Comparison of ENCODE assay signal across 1 cellular context in genomic region chr17:50841949-50842354, GRCh38.
TF ChIP-seq lines count a peak whose summit lies in the region.

No MANE protein-coding gene starts in this region.

TF ChIP-seq in HepG2, 621 proteins besides CTCF, POLR2A, EP300 and RAD21 (continued from another document and continues in another):
- no peak for TF ChIP-seq HNF1A (IDR thresholded peaks at IDR 0.05; ENCODE audit: low read depth)
- TF ChIP-seq HNF1A (CRISPR knock-in tag; IDR thresholded peaks at IDR 0.05; ENCODE audit: borderline replicate concordance) = no peak
- TF ChIP-seq ELF3 (CRISPR knock-in tag; IDR thresholded peaks at IDR 0.05) = 0 out of 2 replicates have a peak, but pooled peaks have one; percentile 33
- no peak for TF ChIP-seq KAT8 (CRISPR knock-in tag; IDR thresholded peaks at IDR 0.05)
- no peak for TF ChIP-seq ZNF260 (CRISPR knock-in tag; IDR thresholded peaks at IDR 0.05; ENCODE audit: borderline replicate concordance, low read depth)
- TF ChIP-seq HNF1B (CRISPR knock-in tag; IDR thresholded peaks at IDR 0.05) = no peak
- TF ChIP-seq ZNF790 (CRISPR knock-in tag; IDR thresholded peaks at IDR 0.05; ENCODE audit: borderline replicate concordance) = no peak
- TF ChIP-seq FOXA1 (IDR thresholded peaks at IDR 0.05) = no peak
- no peak for TF ChIP-seq FOXA1 (CRISPR knock-in tag; IDR thresholded peaks at IDR 0.05)
- no peak for TF ChIP-seq ZNF18 (CRISPR knock-in tag; IDR thresholded peaks at IDR 0.05; ENCODE audit: insufficient replicate concordance)
- TF ChIP-seq STAG1 (CRISPR knock-in tag; IDR thresholded peaks at IDR 0.05) = peak; percentile 92
- no peak for TF ChIP-seq SP5 (CRISPR knock-in tag; IDR thresholded peaks at IDR 0.05; ENCODE audit: borderline replicate concordance, low read depth)
- TF ChIP-seq RXRB (CRISPR knock-in tag; IDR thresholded peaks at IDR 0.05; ENCODE audit: borderline replicate concordance) = no peak
- TF ChIP-seq SKIL (CRISPR knock-in tag; IDR thresholded peaks at IDR 0.05; ENCODE audit: borderline replicate concordance) = no peak
- no peak for TF ChIP-seq HNF4G (IDR thresholded peaks at IDR 0.05; ENCODE audit: borderline replicate concordance, low read depth, low read length)
- TF ChIP-seq HNF4G (CRISPR knock-in tag; IDR thresholded peaks at IDR 0.05; ENCODE audit: borderline replicate concordance, low read depth) = no peak
- peak; percentile 45; the same call in 1 of the 2 replicates for TF ChIP-seq PATZ1 (CRISPR knock-in tag; IDR thresholded peaks at IDR 0.05)
- peak; percentile 54; the same call in 1 of the 2 replicates for TF ChIP-seq KDM2A (CRISPR knock-in tag; IDR thresholded peaks at IDR 0.05; ENCODE audit: borderline replicate concordance, low read depth)
- TF ChIP-seq SMC3 (IDR thresholded peaks at IDR 0.05; ENCODE audit: low read length) = peak; percentile 96
- no peak for TF ChIP-seq ZNF180 (CRISPR knock-in tag; IDR thresholded peaks at IDR 0.05; ENCODE audit: borderline replicate concordance, low read depth)
- no peak for TF ChIP-seq ZFP37 (CRISPR knock-in tag; IDR thresholded peaks at IDR 0.05; ENCODE audit: borderline replicate concordance)
- TF ChIP-seq JUNB (CRISPR knock-in tag; IDR thresholded peaks at IDR 0.05; ENCODE audit: borderline replicate concordance) = no peak
- no peak for TF ChIP-seq ZBTB42 (CRISPR knock-in tag; IDR thresholded peaks at IDR 0.05)
- no peak for TF ChIP-seq ZNF354B (CRISPR knock-in tag; IDR thresholded peaks at IDR 0.05)
- no peak for TF ChIP-seq IKZF4 (CRISPR knock-in tag; IDR thresholded peaks at IDR 0.05; ENCODE audit: borderline replicate concordance, low read depth, not compliant biosample characterization)
- TF ChIP-seq HDAC2 (CRISPR knock-in tag; IDR thresholded peaks at IDR 0.05) = no peak
- no peak for TF ChIP-seq TFE3 (CRISPR knock-in tag; IDR thresholded peaks at IDR 0.05)
- TF ChIP-seq PLRG1 (conservative IDR thresholded peaks at IDR 0.05) = no peak
- TF ChIP-seq TRIM24 (CRISPR knock-in tag; IDR thresholded peaks at IDR 0.05) = no peak
- TF ChIP-seq GABPB1 (CRISPR knock-in tag; IDR thresholded peaks at IDR 0.05) = 0 out of 2 replicates have a peak, but pooled peaks have one; percentile 14
- TF ChIP-seq ZNF24 (IDR thresholded peaks at IDR 0.05) = no peak
- TF ChIP-seq TERF1 (CRISPR knock-in tag; IDR thresholded peaks at IDR 0.05) = no peak
- TF ChIP-seq CC2D1A (CRISPR knock-in tag; IDR thresholded peaks at IDR 0.05) = no peak
- TF ChIP-seq NAIF1 (CRISPR knock-in tag; IDR thresholded peaks at IDR 0.05; ENCODE audit: borderline replicate concordance) = no peak
- no peak for TF ChIP-seq KLF16 (CRISPR knock-in tag; IDR thresholded peaks at IDR 0.05)
- TF ChIP-seq MIXL1 (CRISPR knock-in tag; IDR thresholded peaks at IDR 0.05) = 0 out of 2 replicates have a peak, but pooled peaks have one; percentile 17
- TF ChIP-seq HNF4A (CRISPR knock-in tag; IDR thresholded peaks at IDR 0.05) = no peak
- TF ChIP-seq ZNF549 (CRISPR knock-in tag; IDR thresholded peaks at IDR 0.05) = no peak
- no peak for TF ChIP-seq RARA (CRISPR knock-in tag; IDR thresholded peaks at IDR 0.05)
- no peak for TF ChIP-seq ZNF841 (CRISPR knock-in tag; IDR thresholded peaks at IDR 0.05; ENCODE audit: borderline replicate concordance)
- no peak for TF ChIP-seq ZNF225 (CRISPR knock-in tag; IDR thresholded peaks at IDR 0.05)
- no peak for TF ChIP-seq ZFP91 (CRISPR knock-in tag; IDR thresholded peaks at IDR 0.05; ENCODE audit: borderline replicate concordance)
- no peak for TF ChIP-seq MIER3 (CRISPR knock-in tag; IDR thresholded peaks at IDR 0.05; ENCODE audit: borderline replicate concordance)
- no peak for TF ChIP-seq RELA (CRISPR knock-in tag; IDR thresholded peaks at IDR 0.05)
- no peak for TF ChIP-seq TOPORS (CRISPR knock-in tag; IDR thresholded peaks at IDR 0.05)
- TF ChIP-seq MXD1 (CRISPR knock-in tag; IDR thresholded peaks at IDR 0.05) = no peak
- TF ChIP-seq BCL6 (CRISPR knock-in tag; IDR thresholded peaks at IDR 0.05) = no peak
- no peak for TF ChIP-seq ZNF232 (CRISPR knock-in tag; IDR thresholded peaks at IDR 0.05; ENCODE audit: borderline replicate concordance)
- TF ChIP-seq HNRNPUL1 (IDR thresholded peaks at IDR 0.05; ENCODE audit: low read depth, low read length) = no peak
- TF ChIP-seq ZBTB44 (CRISPR knock-in tag; IDR thresholded peaks at IDR 0.05) = no peak
- TF ChIP-seq ZNF567 (CRISPR knock-in tag; IDR thresholded peaks at IDR 0.05; ENCODE audit: borderline replicate concordance) = no peak
